In the genomic region with DNA sequence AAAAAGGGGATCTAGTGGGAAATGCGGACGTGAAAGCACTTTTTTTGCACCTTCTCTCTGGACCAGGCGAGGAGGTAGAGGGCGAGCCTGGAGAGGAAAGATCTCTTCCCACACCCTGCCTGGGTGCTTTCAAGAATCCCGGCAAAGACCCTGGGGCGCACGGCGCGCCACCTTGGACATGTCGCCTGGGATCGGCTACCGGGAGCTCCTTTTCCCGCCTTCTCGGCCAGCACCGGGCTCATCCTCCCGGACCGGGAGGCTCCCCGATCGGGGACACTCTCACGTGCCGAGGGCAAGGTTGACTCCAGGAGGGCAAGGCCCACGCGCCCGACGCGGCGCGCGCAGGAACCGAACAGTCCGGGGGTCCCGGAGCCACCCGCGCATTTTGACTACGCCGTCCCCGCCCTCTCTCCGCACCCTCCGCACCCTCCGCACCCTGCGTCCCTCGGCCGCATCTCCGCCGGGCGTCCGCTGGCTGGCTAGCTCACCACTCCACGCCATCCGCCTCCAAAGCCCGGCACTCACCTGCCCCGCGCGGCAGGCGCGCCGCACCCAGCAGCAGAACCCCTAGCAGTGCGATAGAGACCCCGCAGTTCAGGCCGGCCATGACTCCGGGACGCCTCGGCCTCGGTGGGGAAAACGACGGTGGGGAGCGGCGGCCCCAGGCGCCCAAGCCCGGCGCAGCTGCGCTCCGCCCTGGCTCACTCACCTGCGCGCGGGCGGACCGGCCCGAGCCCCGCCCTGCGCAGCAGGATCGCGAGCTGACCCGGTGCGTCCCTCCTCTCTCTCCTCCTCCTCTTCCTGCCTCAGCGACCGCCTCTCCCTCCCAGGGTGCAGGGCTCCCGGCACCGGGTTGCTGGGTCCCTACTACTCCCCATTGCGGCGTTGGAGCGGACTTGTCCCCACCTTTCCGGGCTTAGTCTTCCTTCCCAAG, we compare ENCODE assay signal across 8 cellular contexts. TPM values are rescaled to one million over a fixed set of nuclear protein-coding genes. Genes with fewer than 3 reads are reported as not detected.
DNase-seq lines count a peak whose midpoint lies in the region; ATAC-seq, FAIRE-seq and TF ChIP-seq lines count a peak whose summit lies in the region.

A gene with protein sequence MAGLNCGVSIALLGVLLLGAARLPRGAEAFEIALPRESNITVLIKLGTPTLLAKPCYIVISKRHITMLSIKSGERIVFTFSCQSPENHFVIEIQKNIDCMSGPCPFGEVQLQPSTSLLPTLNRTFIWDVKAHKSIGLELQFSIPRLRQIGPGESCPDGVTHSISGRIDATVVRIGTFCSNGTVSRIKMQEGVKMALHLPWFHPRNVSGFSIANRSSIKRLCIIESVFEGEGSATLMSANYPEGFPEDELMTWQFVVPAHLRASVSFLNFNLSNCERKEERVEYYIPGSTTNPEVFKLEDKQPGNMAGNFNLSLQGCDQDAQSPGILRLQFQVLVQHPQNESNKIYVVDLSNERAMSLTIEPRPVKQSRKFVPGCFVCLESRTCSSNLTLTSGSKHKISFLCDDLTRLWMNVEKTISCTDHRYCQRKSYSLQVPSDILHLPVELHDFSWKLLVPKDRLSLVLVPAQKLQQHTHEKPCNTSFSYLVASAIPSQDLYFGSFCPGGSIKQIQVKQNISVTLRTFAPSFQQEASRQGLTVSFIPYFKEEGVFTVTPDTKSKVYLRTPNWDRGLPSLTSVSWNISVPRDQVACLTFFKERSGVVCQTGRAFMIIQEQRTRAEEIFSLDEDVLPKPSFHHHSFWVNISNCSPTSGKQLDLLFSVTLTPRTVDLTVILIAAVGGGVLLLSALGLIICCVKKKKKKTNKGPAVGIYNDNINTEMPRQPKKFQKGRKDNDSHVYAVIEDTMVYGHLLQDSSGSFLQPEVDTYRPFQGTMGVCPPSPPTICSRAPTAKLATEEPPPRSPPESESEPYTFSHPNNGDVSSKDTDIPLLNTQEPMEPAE (minus strand): TSS at position 698 of the 934 bp plus-strand sequence. CDS start 91 bp downstream, at position 607.

- peak within 1 kb of the TSS in 1 of 2 donors; percentile 1 for H3K9ac ChIP-seq in kidney (ENCODE audit: low read length in 2 of 2)

- FAIRE-seq in HTR-8/SVneo (lab: Jason Lieb, UNC), result no peak
- no peak for FAIRE-seq in kidney (lab: Jason Lieb, UNC)

- H3K4me3 Mint-ChIP-seq in CD4-positive, alpha-beta T cell, result peak within 1 kb of the TSS; percentile 95
- H3K4me3 Mint-ChIP-seq in stimulated activated naive CD8-positive, alpha-beta T cell treated with anti-CD3 and anti-CD28 coated beads, Interleukin-15, Interleukin-2, amounts not matched to agents 100 ng/mL and 50 ng/mL, for 24 hours, result peak within 1 kb of the TSS; percentile 76

- peak within 1 kb of the TSS; percentile 38 for H3K27ac Mint-ChIP-seq in CD4-positive, alpha-beta T cell
- H3K27ac Mint-ChIP-seq in stimulated activated naive CD8-positive, alpha-beta T cell treated with anti-CD3 and anti-CD28 coated beads, Interleukin-15, Interleukin-2, amounts not matched to agents 100 ng/mL and 50 ng/mL, for 24 hours, result no peak within 1 kb of the TSS

- no peak for DNase-seq in CD4-positive, alpha-beta T cell
- DNase-seq in HTR-8/SVneo (ENCODE audit: insufficient read length, low spot score), result peak; percentile 39
- no peak for DNase-seq in astrocyte of the spinal cord (ENCODE audit: low read depth, low spot score)
- DNase-seq in kidney, result peak; percentile 85
- DNase-seq in SIG-M5 treated with dmso at 0.1 percent for 504 hours (lab: John Stamatoyannopoulos, UW; ENCODE audit: unreplicated experiment), result no peak

- peaks cover 5% of the 10 kb centered on the region for H3K9me3 Mint-ChIP-seq in CD4-positive, alpha-beta T cell
- peaks cover 9% of the 10 kb centered on the region for H3K9me3 Mint-ChIP-seq in stimulated activated naive CD8-positive, alpha-beta T cell treated with anti-CD3 and anti-CD28 coated beads, Interleukin-15, Interleukin-2, amounts not matched to agents 100 ng/mL and 50 ng/mL, for 24 hours

- ATAC-seq in CD4-positive, alpha-beta T cell (ENCODE audit: poor library complexity), result peak; percentile 46
- ATAC-seq in GM18868 (IDR thresholded peaks at IDR 0.05; ENCODE audit: unreplicated experiment) (no peak), GM18858 (IDR thresholded peaks at IDR 0.05; ENCODE audit: unreplicated experiment) (no peak)

- peaks cover 47% of the 10 kb centered on the region for H3K27me3 ChIP-seq in CD4-positive, alpha-beta T cell (ENCODE audit: control insufficient read depth, insufficient read depth, low read length)

- no peak within 1 kb of the TSS for H3K27ac ChIP-seq in CD4-positive, alpha-beta T cell (ENCODE audit: low read depth, low read length)
- peak within 1 kb of the TSS in 1 of 2 donors; percentile 76 for H3K27ac ChIP-seq in kidney (ENCODE audit: low read depth in 2 of 2, low read length in 2 of 2)

- CTCF ChIA-PET in CD4-positive, alpha-beta T cell (lab: Charles Lee), result no interaction called here

- peaks cover 3% of the 10 kb centered on the region for H3K9me3 ChIP-seq in CD4-positive, alpha-beta T cell (ENCODE audit: control insufficient read depth, low read length)
- no peaks in the 10 kb centered on the region for H3K9me3 ChIP-seq in kidney (ENCODE audit: control insufficient read depth in 1 of 2, low read length in 2 of 2)

- no peak for TF ChIP-seq CTCF in CD4-positive, alpha-beta T cell (IDR thresholded peaks at IDR 0.05)
- TF ChIP-seq CTCF in astrocyte of the spinal cord (IDR thresholded peaks at IDR 0.05; ENCODE audit: low read depth, low read length) (no peak), kidney (IDR thresholded peaks at IDR 0.05; ENCODE audit: borderline replicate concordance, extremely low read depth, insufficient read depth) (no peak)

- peaks cover 51% of the 10 kb centered on the region for H3K27me3 Mint-ChIP-seq in CD4-positive, alpha-beta T cell
- peaks cover 69% of the 10 kb centered on the region for H3K27me3 Mint-ChIP-seq in stimulated activated naive CD8-positive, alpha-beta T cell treated with anti-CD3 and anti-CD28 coated beads, Interleukin-15, Interleukin-2, amounts not matched to agents 100 ng/mL and 50 ng/mL, for 24 hours

- in situ Hi-C loops in astrocyte of the spinal cord (cut with HindIII; ENCODE audit: low sequenced_read_pairs), result no loop called here

- H3K4me1 Mint-ChIP-seq in CD4-positive, alpha-beta T cell (ENCODE audit: low read depth), result peaks cover 25% of the 10 kb centered on the region
- H3K4me1 Mint-ChIP-seq in stimulated activated naive CD8-positive, alpha-beta T cell treated with anti-CD3 and anti-CD28 coated beads, Interleukin-15, Interleukin-2, amounts not matched to agents 100 ng/mL and 50 ng/mL, for 24 hours (ENCODE audit: low read depth), result peaks cover 20% of the 10 kb centered on the region

- H3K4me3 ChIP-seq in astrocyte of the spinal cord (ENCODE audit: low read depth, low read length) (peak within 1 kb of the TSS; percentile 63), kidney (ENCODE audit: low read length in 2 of 2) (peak within 1 kb of the TSS; percentile 57 to 58)

- no peaks in the 10 kb centered on the region for H3K36me3 ChIP-seq in kidney (ENCODE audit: control insufficient read depth in 1 of 2, insufficient read depth in 2 of 2, low read length in 2 of 2)

- POLR2A ChIA-PET in CD4-positive, alpha-beta T cell (lab: Charles Lee), result interaction anchor here (0.7 to 1.3 kb wide), 2 partner anchors 21 to 105 kb away, joined by 3 read pairs; no protein-coding TSS in a partner anchor

- H3K4me1 ChIP-seq in kidney (ENCODE audit: control insufficient read depth in 1 of 2, insufficient read depth in 1 of 2, low read depth in 1 of 2, low read length in 2 of 2), result peaks cover 0 to 3% of the 10 kb centered on the region in 2 donors

- H3K36me3 Mint-ChIP-seq in CD4-positive, alpha-beta T cell (ENCODE audit: low read depth), result peaks cover 4% of the 10 kb centered on the region
- H3K36me3 Mint-ChIP-seq in stimulated activated naive CD8-positive, alpha-beta T cell treated with anti-CD3 and anti-CD28 coated beads, Interleukin-15, Interleukin-2, amounts not matched to agents 100 ng/mL and 50 ng/mL, for 24 hours (ENCODE audit: low read depth), result peaks cover 8% of the 10 kb centered on the region

- intact Hi-C loops in CD4-positive, alpha-beta T cell (cut with DNase I, micrococcal nuclease), result loop anchor here (5.0 kb wide), 2 partner anchors 34 to 39 kb away; no protein-coding TSS in a partner anchor
- intact Hi-C loops in kidney (cut with DNase I), result no loop called here

RNA-seq across cellular contexts. Expression of the gene that starts here (rescaled TPM):
- 1 to 10 TPM; 1.7 to 1.8 TPM for total RNA-seq in CD4-positive, alpha-beta T cell
- total RNA-seq in kidney, result 39.6 TPM
- polyA plus RNA-seq in kidney (ENCODE audit: insufficient read depth, low read depth, low replicate concordance), result 3.7 TPM

Comparison
In these comparisons a context has a peak if more than half of its experiments do, and no peak if none do; other contexts are left out.
1. RNA of the gene that starts here (total RNA-seq): 39.6 TPM in kidney (single experiment); 1.7 to 1.8 TPM in CD4-positive, alpha-beta T cell; every median in the first group is over 10 times any median in the second.
2. DNase-seq: peak in HTR-8/SVneo (single experiment) and kidney (single experiment); none in CD4-positive, alpha-beta T cell (0 of 10), astrocyte of the spinal cord (single experiment) and SIG-M5 treated with dmso at 0.1 percent for 504 hours (single experiment).